Comparison of ENCODE assay signal across 14 cellular contexts in genomic region chr6:4301871-4302270, GRCh38.
"Had no signal": no experiment of that assay in that cellular context is flagged by ENCODE, and none has a peak within 500 bp of the region (broad histone marks: within the 10 kb centered on the region; RNA-seq: fewer than 3 reads in every experiment).

No MANE protein-coding gene starts in this region.

- H3K4me3 Mint-ChIP-seq: immature natural killer cell; naive thymus-derived CD4-positive, alpha-beta T cell; nephron progenitor cell; type B pancreatic cell had no signal

- DNase-seq: effector CD4-positive, alpha-beta T cell; immature natural killer cell; naive thymus-derived CD4-positive, alpha-beta T cell; nephron progenitor cell; psoas muscle; retina; sigmoid colon; small intestine; stimulated activated CD4-positive, alpha-beta T cell treated with anti-CD3 and anti-CD28 coated beads, Interleukin-12 subunit alpha, Interleukin-12 subunit beta, amount 100 ng/mL, for 4 hours; stimulated activated naive CD4-positive, alpha-beta T cell treated with Interleukin-2 at 50 U/mL for 16 hours; thyroid gland had no signal

- H3K27ac ChIP-seq: coronary artery, psoas muscle, sigmoid colon, suprapubic skin, thyroid gland had no signal

- H3K4me1 ChIP-seq: sigmoid colon, suprapubic skin had no signal

- H3K4me1 Mint-ChIP-seq: immature natural killer cell; naive thymus-derived CD4-positive, alpha-beta T cell; nephron progenitor cell had no signal

- ATAC-seq: naive thymus-derived CD4-positive, alpha-beta T cell had no signal

- H3K27me3 ChIP-seq: sigmoid colon, suprapubic skin, thyroid gland had no signal

- H3K9me3 ChIP-seq: sigmoid colon, suprapubic skin, thyroid gland had no signal

- H3K9me3 Mint-ChIP-seq: immature natural killer cell had no signal

- H3K27ac Mint-ChIP-seq: immature natural killer cell; naive thymus-derived CD4-positive, alpha-beta T cell; nephron progenitor cell; type B pancreatic cell had no signal

- H3K36me3 Mint-ChIP-seq: immature natural killer cell; naive thymus-derived CD4-positive, alpha-beta T cell; type B pancreatic cell had no signal

- H3K4me3 ChIP-seq: coronary artery, psoas muscle, sigmoid colon, suprapubic skin, thyroid gland had no signal

- H3K27me3 Mint-ChIP-seq: type B pancreatic cell had no signal
